Comparison of ENCODE assay signal across 25 cellular contexts in the genomic region with DNA sequence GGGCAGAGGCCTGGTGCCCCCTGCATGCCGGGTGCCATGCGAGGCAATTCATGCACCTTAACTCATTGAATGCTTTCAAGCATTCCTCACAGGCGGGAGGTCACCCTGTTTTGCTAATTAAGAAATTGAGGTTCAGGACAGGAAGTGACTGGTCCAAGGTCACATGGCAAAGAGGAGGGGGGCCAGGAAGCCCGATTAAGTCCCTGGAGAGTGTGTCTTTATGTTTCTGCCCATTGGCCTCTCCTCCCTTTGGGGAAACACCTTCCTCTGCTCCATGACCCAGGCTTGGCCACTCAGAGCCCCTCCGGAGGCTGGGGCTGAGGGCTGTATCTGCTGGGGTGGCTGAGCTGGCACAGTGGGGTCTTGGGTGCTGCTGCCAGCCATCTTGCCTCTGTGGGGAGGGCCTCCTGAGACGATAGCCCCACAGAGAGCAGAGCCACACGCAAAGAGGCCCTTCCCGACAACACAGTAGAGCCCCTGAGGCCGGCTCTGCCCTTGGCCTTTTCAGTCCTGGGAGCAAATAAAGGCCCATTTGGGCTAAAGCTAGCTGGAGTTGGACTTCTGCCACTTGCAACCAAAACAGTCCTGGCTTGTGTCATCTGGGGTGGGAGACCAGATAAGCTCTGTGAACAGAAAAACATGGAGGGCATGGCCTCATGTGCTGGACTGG.
DNase-seq lines count a peak whose midpoint lies in the region; ATAC-seq and TF ChIP-seq lines count a peak whose summit lies in the region.
"Had no signal": no experiment of that assay in that cellular context is flagged by ENCODE, and none has a peak within 500 bp of the region (broad histone marks: within the 10 kb centered on the region; RNA-seq: fewer than 3 reads in every experiment).

No MANE protein-coding gene starts in this region.

- H3K9me3 Mint-ChIP-seq in activated T-helper 2 cell treated with anti-CD3 and anti-CD28 coated beads, Interferon-gamma antibody, Interleukin-2, Interleukin-4, amounts not matched to agents 10 μg/mL and 5 μg/mL and 100 μg/mL, durations not matched to agents 14 hours and 24 hours and 36 hours = no peaks in the 10 kb centered on the region
- H3K9me3 Mint-ChIP-seq: stimulated activated naive CD8-positive, alpha-beta T cell treated with anti-CD3 and anti-CD28 coated beads, Interleukin-15, Interleukin-2, amounts not matched to agents 100 ng/mL and 50 ng/mL, for 24 hours had no signal

- no peaks in the 10 kb centered on the region for H3K36me3 Mint-ChIP-seq in activated T-helper 2 cell treated with anti-CD3 and anti-CD28 coated beads, Interferon-gamma antibody, Interleukin-2, Interleukin-4, amounts not matched to agents 10 μg/mL and 5 μg/mL and 100 μg/mL, durations not matched to agents 14 hours and 24 hours and 36 hours (ENCODE audit: low read depth)

- DNase-seq in RKO (ENCODE audit: low spot score) (peak; percentile 36), left ventricle myocardium inferior (no peak), sciatic nerve (ENCODE audit: low spot score) (peak; percentile 30), NCI-H526 treated with DMSO at 0.1 percent for 48 hours (lab: John Stamatoyannopoulos, UW) (no peak)
- DNase-seq in activated T-helper 2 cell treated with anti-CD3 and anti-CD28 coated beads, Interferon-gamma antibody, Interleukin-2, Interleukin-4, amounts not matched to agents 10 μg/mL and 5 μg/mL and 100 μg/mL, durations not matched to agents 14 hours and 24 hours and 36 hours (ENCODE audit: low spot score) = no peak
- DNase-seq: ACHN; activated CD4-positive, alpha-beta T cell treated with anti-CD3 and anti-CD28 coated beads for 4 hours; activated gamma-delta T cell treated with Interleukin-2 at 50 U/mL for 16 hours; Caco-2; cerebellar nuclear complex; GF-D8; islet precursor cell; KBM-7; lower lobe of right lung; mucosa of descending colon; NCI-H2029 treated with DMSO at 0.1 percent for 48 hours; OCI-M1; thyroid gland had no signal

- H3K27ac Mint-ChIP-seq in activated T-helper 2 cell treated with anti-CD3 and anti-CD28 coated beads, Interferon-gamma antibody, Interleukin-2, Interleukin-4, amounts not matched to agents 10 μg/mL and 5 μg/mL and 100 μg/mL, durations not matched to agents 14 hours and 24 hours and 36 hours = no peak overlapping the region
- H3K27ac Mint-ChIP-seq: stimulated activated naive CD8-positive, alpha-beta T cell treated with anti-CD3 and anti-CD28 coated beads, Interleukin-15, Interleukin-2, amounts not matched to agents 100 ng/mL and 50 ng/mL, for 24 hours had no signal

- H3K36me3 ChIP-seq in BLaER1 (no peaks in the 10 kb centered on the region), left ventricle myocardium inferior (no peaks in the 10 kb centered on the region)
- H3K36me3 ChIP-seq: gastroesophageal sphincter, lower lobe of right lung, thyroid gland had no signal

- no peaks in the 10 kb centered on the region for H3K4me1 Mint-ChIP-seq in activated T-helper 2 cell treated with anti-CD3 and anti-CD28 coated beads, Interferon-gamma antibody, Interleukin-2, Interleukin-4, amounts not matched to agents 10 μg/mL and 5 μg/mL and 100 μg/mL, durations not matched to agents 14 hours and 24 hours and 36 hours (ENCODE audit: low read depth)

- no peaks in the 10 kb centered on the region for H3K27me3 Mint-ChIP-seq in activated T-helper 2 cell treated with anti-CD3 and anti-CD28 coated beads, Interferon-gamma antibody, Interleukin-2, Interleukin-4, amounts not matched to agents 10 μg/mL and 5 μg/mL and 100 μg/mL, durations not matched to agents 14 hours and 24 hours and 36 hours (ENCODE audit: low read depth)

- ATAC-seq in sciatic nerve (no peak), GM21825 (IDR thresholded peaks at IDR 0.05; ENCODE audit: unreplicated experiment) (no peak), HG03025 (IDR thresholded peaks at IDR 0.05; ENCODE audit: low FRiP score, unreplicated experiment) (no peak)
- ATAC-seq: gastroesophageal sphincter, HCT116, lower lobe of right lung, mucosa of descending colon had no signal

- H3K27me3 ChIP-seq in BLaER1 (no peaks in the 10 kb centered on the region), left ventricle myocardium inferior (ENCODE audit: low read depth) (no peaks in the 10 kb centered on the region)
- H3K27me3 ChIP-seq: gastroesophageal sphincter, thyroid gland had no signal

- H3K4me1 ChIP-seq in BLaER1 (peaks cover 37% of the 10 kb centered on the region), left ventricle myocardium inferior (peaks cover 38% of the 10 kb centered on the region)
- H3K4me1 ChIP-seq: Caco-2, parathyroid adenoma had no signal

- intact Hi-C loops in left ventricle myocardium inferior (cut with micrococcal nuclease) = no loop called here
- intact Hi-C loops in sciatic nerve (cut with DNase I) = no loop called here
- intact Hi-C loops in activated T-helper 2 cell treated with anti-CD3 and anti-CD28 coated beads, Interferon-gamma antibody, Interleukin-2, Interleukin-4, amounts not matched to agents 10 μg/mL and 5 μg/mL and 100 μg/mL, durations not matched to agents 14 hours and 24 hours and 36 hours (cut with micrococcal nuclease) = no loop called here

- TF ChIP-seq CTCF in left ventricle myocardium inferior (IDR thresholded peaks at IDR 0.05; ENCODE audit: borderline replicate concordance) = no peak

- no peaks in the 10 kb centered on the region for H3K9me3 ChIP-seq in BLaER1
- H3K9me3 ChIP-seq in left ventricle myocardium inferior (replicated peaks) = no peaks in the 10 kb centered on the region
- H3K9me3 ChIP-seq: Caco-2, gastroesophageal sphincter, lower lobe of right lung, mucosa of descending colon, thyroid gland had no signal

- H3K4me3 ChIP-seq in BLaER1 (no peak overlapping the region), left ventricle myocardium inferior (no peak overlapping the region)
- H3K4me3 ChIP-seq: gastroesophageal sphincter, lower lobe of right lung, mucosa of descending colon, thyroid gland had no signal

- H3K4me2 ChIP-seq in BLaER1 = peak overlapping the region; percentile 79

- H3K27ac ChIP-seq in BLaER1 (peak overlapping the region; percentile 60), left ventricle myocardium inferior (replicated peaks) (peak overlapping the region; percentile 57)
- H3K27ac ChIP-seq: lower lobe of right lung, parathyroid adenoma, thyroid gland had no signal

- H3K9ac ChIP-seq in BLaER1 = no peak overlapping the region
- H3K9ac ChIP-seq: parathyroid adenoma had no signal

- no peak overlapping the region for H3K4me3 Mint-ChIP-seq in activated T-helper 2 cell treated with anti-CD3 and anti-CD28 coated beads, Interferon-gamma antibody, Interleukin-2, Interleukin-4, amounts not matched to agents 10 μg/mL and 5 μg/mL and 100 μg/mL, durations not matched to agents 14 hours and 24 hours and 36 hours (ENCODE audit: low read depth)
- H3K4me3 Mint-ChIP-seq: stimulated activated naive CD8-positive, alpha-beta T cell treated with anti-CD3 and anti-CD28 coated beads, Interleukin-15, Interleukin-2, amounts not matched to agents 100 ng/mL and 50 ng/mL, for 24 hours had no signal

- H4K20me1 ChIP-seq in BLaER1 = no peaks in the 10 kb centered on the region

Comparison
In these comparisons a context has a peak if more than half of its experiments do, and no peak if none do; other contexts are left out.
1. DNase-seq: peak in RKO (single experiment) and sciatic nerve (single experiment); none in left ventricle myocardium inferior (single experiment), activated T-helper 2 cell treated with anti-CD3 and anti-CD28 coated beads, Interferon-gamma antibody, Interleukin-2, Interleukin-4, amounts not matched to agents 10 μg/mL and 5 μg/mL and 100 μg/mL, durations not matched to agents 14 hours and 24 hours and 36 hours (single experiment) and NCI-H526 treated with DMSO at 0.1 percent for 48 hours (single experiment).